In the genomic region with DNA sequence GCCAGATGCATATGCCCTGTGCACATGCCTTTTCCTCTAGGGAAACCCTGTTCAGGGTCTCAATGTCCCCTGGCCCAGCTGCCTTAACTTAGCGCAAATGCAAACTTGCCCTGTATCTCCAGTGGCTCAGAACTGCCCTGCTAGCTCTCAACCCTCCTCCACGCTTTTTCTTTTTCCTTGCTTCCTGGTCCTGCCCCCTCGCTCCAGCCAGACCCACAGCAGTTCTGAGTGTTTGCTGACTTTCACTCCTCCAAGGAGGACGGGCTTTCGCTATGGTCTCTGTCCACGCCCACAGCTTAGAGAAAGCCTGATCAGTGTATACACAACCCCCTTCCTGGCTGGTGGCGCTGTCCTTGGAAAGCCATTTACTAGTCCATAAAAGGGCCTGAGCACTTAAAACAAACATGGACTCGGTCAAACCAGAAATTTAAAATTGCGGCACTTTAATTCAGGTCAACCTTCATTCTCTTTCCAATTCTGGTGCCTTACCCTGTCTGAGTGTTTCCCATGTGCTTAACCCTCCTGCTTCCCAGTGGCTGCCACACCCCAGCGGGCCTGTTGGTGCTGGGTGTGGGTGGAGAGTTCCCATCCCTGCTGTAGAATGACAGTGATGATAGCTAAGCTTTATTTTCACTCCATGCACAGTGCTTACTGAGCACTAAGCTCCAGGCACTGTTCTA, we compare ENCODE assay signal across 1 cellular context.
TF ChIP-seq lines count a peak whose summit lies in the region.

No MANE protein-coding gene starts in this region.

TF ChIP-seq in K562, 482 proteins besides CTCF, POLR2A, EP300 and RAD21 (continued from another document and continues in another):
- TF ChIP-seq, protein P1, sequence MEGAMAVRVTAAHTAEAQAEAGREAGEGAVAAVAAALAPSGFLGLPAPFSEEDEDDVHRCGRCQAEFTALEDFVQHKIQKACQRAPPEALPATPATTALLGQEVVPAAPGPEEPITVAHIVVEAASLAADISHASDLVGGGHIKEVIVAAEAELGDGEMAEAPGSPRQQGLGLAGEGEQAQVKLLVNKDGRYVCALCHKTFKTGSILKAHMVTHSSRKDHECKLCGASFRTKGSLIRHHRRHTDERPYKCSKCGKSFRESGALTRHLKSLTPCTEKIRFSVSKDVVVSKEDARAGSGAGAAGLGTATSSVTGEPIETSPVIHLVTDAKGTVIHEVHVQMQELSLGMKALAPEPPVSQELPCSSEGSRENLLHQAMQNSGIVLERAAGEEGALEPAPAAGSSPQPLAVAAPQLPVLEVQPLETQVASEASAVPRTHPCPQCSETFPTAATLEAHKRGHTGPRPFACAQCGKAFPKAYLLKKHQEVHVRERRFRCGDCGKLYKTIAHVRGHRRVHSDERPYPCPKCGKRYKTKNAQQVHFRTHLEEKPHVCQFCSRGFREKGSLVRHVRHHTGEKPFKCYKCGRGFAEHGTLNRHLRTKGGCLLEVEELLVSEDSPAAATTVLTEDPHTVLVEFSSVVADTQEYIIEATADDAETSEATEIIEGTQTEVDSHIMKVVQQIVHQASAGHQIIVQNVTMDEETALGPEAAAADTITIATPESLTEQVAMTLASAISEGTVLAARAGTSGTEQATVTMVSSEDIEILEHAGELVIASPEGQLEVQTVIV (CRISPR knock-in tag; IDR thresholded peaks at IDR 0.05; ENCODE audit: borderline replicate concordance): no peak
- TF ChIP-seq, protein P2, sequence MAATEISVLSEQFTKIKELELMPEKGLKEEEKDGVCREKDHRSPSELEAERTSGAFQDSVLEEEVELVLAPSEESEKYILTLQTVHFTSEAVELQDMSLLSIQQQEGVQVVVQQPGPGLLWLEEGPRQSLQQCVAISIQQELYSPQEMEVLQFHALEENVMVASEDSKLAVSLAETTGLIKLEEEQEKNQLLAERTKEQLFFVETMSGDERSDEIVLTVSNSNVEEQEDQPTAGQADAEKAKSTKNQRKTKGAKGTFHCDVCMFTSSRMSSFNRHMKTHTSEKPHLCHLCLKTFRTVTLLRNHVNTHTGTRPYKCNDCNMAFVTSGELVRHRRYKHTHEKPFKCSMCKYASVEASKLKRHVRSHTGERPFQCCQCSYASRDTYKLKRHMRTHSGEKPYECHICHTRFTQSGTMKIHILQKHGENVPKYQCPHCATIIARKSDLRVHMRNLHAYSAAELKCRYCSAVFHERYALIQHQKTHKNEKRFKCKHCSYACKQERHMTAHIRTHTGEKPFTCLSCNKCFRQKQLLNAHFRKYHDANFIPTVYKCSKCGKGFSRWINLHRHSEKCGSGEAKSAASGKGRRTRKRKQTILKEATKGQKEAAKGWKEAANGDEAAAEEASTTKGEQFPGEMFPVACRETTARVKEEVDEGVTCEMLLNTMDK (IDR thresholded peaks at IDR 0.05; ENCODE audit: borderline replicate concordance, insufficient read depth, low read depth, low read length, poor library complexity, severe bottlenecking): no peak
- TF ChIP-seq LCOR (CRISPR knock-in tag; IDR thresholded peaks at IDR 0.05) (no peak), XRCC4 (IDR thresholded peaks at IDR 0.05; ENCODE audit: extremely low read depth, insufficient read depth, insufficient read length) (no peak), WHSC1 (IDR thresholded peaks at IDR 0.05; ENCODE audit: low read length) (no peak), ZC3H11A (IDR thresholded peaks at IDR 0.05; ENCODE audit: low read depth, low read length) (no peak), NBN (IDR thresholded peaks at IDR 0.05; ENCODE audit: low read depth) (peak; percentile 54; the same call in 1 of the 2 replicates), NR2C2 (CRISPR knock-in tag; IDR thresholded peaks at IDR 0.05) (no peak), NR2C2 (tag; IDR thresholded peaks at IDR 0.05) (no peak), ZNF282 (CRISPR knock-in tag; IDR thresholded peaks at IDR 0.05) (no peak), ZSCAN32 (CRISPR knock-in tag; IDR thresholded peaks at IDR 0.05) (no peak), CBX8 (IDR thresholded peaks at IDR 0.05; ENCODE audit: borderline replicate concordance, extremely low read depth, low read depth, low read length, poor library complexity, severe bottlenecking) (no peak), BRCA1 (IDR thresholded peaks at IDR 0.05) (no peak), BRCA1 (CRISPR knock-in tag; IDR thresholded peaks at IDR 0.05) (no peak), POLR2G (IDR thresholded peaks at IDR 0.05; ENCODE audit: low read depth, low read length) (no peak), ZFX (CRISPR knock-in tag; IDR thresholded peaks at IDR 0.05) (no peak), TBP (optimal IDR thresholded peaks at IDR 0.05; ENCODE audit: low read depth, low read length) (peak; percentile 64), FOXA3 (CRISPR knock-in tag; conservative IDR thresholded peaks at IDR 0.05 in 1 of 2, IDR thresholded peaks at IDR 0.05 in 1 of 2) (peak in 1 of 2 experiments; percentile 68; a peak in 1 of 4 replicates), TSC22D4 (tag; IDR thresholded peaks at IDR 0.05) (no peak), NCOA2 (IDR thresholded peaks at IDR 0.05; ENCODE audit: partially characterized antibody in 2 of 2) (no peak), ZBED1 (IDR thresholded peaks at IDR 0.05) (no peak)
- TF ChIP-seq, protein P3, sequence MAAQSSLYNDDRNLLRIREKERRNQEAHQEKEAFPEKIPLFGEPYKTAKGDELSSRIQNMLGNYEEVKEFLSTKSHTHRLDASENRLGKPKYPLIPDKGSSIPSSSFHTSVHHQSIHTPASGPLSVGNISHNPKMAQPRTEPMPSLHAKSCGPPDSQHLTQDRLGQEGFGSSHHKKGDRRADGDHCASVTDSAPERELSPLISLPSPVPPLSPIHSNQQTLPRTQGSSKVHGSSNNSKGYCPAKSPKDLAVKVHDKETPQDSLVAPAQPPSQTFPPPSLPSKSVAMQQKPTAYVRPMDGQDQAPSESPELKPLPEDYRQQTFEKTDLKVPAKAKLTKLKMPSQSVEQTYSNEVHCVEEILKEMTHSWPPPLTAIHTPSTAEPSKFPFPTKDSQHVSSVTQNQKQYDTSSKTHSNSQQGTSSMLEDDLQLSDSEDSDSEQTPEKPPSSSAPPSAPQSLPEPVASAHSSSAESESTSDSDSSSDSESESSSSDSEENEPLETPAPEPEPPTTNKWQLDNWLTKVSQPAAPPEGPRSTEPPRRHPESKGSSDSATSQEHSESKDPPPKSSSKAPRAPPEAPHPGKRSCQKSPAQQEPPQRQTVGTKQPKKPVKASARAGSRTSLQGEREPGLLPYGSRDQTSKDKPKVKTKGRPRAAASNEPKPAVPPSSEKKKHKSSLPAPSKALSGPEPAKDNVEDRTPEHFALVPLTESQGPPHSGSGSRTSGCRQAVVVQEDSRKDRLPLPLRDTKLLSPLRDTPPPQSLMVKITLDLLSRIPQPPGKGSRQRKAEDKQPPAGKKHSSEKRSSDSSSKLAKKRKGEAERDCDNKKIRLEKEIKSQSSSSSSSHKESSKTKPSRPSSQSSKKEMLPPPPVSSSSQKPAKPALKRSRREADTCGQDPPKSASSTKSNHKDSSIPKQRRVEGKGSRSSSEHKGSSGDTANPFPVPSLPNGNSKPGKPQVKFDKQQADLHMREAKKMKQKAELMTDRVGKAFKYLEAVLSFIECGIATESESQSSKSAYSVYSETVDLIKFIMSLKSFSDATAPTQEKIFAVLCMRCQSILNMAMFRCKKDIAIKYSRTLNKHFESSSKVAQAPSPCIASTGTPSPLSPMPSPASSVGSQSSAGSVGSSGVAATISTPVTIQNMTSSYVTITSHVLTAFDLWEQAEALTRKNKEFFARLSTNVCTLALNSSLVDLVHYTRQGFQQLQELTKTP (IDR thresholded peaks at IDR 0.05; ENCODE audit: low read depth in 1 of 2, partially characterized antibody in 2 of 2): peak in 1 of 2 experiments; percentile 20
- TF ChIP-seq, protein P4, sequence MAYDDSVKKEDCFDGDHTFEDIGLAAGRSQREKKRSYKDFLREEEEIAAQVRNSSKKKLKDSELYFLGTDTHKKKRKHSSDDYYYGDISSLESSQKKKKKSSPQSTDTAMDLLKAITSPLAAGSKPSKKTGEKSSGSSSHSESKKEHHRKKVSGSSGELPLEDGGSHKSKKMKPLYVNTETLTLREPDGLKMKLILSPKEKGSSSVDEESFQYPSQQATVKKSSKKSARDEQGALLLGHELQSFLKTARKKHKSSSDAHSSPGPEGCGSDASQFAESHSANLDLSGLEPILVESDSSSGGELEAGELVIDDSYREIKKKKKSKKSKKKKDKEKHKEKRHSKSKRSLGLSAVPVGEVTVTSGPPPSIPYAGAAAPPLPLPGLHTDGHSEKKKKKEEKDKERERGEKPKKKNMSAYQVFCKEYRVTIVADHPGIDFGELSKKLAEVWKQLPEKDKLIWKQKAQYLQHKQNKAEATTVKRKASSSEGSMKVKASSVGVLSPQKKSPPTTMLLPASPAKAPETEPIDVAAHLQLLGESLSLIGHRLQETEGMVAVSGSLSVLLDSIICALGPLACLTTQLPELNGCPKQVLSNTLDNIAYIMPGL (CRISPR knock-in tag; IDR thresholded peaks at IDR 0.05): no peak
- TF ChIP-seq, protein P5, sequence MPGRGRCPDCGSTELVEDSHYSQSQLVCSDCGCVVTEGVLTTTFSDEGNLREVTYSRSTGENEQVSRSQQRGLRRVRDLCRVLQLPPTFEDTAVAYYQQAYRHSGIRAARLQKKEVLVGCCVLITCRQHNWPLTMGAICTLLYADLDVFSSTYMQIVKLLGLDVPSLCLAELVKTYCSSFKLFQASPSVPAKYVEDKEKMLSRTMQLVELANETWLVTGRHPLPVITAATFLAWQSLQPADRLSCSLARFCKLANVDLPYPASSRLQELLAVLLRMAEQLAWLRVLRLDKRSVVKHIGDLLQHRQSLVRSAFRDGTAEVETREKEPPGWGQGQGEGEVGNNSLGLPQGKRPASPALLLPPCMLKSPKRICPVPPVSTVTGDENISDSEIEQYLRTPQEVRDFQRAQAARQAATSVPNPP (IDR thresholded peaks at IDR 0.05; ENCODE audit: borderline replicate concordance, insufficient read depth, insufficient read length): no peak
- TF ChIP-seq, protein P6, sequence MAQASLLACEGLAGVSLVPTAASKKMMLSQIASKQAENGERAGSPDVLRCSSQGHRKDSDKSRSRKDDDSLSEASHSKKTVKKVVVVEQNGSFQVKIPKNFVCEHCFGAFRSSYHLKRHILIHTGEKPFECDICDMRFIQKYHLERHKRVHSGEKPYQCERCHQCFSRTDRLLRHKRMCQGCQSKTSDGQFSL (CRISPR knock-in tag; IDR thresholded peaks at IDR 0.05): no peak
- TF ChIP-seq, protein P6 (tag; IDR thresholded peaks at IDR 0.05): no peak
- TF ChIP-seq, protein P7, sequence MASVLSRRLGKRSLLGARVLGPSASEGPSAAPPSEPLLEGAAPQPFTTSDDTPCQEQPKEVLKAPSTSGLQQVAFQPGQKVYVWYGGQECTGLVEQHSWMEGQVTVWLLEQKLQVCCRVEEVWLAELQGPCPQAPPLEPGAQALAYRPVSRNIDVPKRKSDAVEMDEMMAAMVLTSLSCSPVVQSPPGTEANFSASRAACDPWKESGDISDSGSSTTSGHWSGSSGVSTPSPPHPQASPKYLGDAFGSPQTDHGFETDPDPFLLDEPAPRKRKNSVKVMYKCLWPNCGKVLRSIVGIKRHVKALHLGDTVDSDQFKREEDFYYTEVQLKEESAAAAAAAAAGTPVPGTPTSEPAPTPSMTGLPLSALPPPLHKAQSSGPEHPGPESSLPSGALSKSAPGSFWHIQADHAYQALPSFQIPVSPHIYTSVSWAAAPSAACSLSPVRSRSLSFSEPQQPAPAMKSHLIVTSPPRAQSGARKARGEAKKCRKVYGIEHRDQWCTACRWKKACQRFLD (CRISPR knock-in tag; IDR thresholded peaks at IDR 0.05): peak; percentile 37; the same call in 1 of the 2 replicates
- TF ChIP-seq, protein P8, sequence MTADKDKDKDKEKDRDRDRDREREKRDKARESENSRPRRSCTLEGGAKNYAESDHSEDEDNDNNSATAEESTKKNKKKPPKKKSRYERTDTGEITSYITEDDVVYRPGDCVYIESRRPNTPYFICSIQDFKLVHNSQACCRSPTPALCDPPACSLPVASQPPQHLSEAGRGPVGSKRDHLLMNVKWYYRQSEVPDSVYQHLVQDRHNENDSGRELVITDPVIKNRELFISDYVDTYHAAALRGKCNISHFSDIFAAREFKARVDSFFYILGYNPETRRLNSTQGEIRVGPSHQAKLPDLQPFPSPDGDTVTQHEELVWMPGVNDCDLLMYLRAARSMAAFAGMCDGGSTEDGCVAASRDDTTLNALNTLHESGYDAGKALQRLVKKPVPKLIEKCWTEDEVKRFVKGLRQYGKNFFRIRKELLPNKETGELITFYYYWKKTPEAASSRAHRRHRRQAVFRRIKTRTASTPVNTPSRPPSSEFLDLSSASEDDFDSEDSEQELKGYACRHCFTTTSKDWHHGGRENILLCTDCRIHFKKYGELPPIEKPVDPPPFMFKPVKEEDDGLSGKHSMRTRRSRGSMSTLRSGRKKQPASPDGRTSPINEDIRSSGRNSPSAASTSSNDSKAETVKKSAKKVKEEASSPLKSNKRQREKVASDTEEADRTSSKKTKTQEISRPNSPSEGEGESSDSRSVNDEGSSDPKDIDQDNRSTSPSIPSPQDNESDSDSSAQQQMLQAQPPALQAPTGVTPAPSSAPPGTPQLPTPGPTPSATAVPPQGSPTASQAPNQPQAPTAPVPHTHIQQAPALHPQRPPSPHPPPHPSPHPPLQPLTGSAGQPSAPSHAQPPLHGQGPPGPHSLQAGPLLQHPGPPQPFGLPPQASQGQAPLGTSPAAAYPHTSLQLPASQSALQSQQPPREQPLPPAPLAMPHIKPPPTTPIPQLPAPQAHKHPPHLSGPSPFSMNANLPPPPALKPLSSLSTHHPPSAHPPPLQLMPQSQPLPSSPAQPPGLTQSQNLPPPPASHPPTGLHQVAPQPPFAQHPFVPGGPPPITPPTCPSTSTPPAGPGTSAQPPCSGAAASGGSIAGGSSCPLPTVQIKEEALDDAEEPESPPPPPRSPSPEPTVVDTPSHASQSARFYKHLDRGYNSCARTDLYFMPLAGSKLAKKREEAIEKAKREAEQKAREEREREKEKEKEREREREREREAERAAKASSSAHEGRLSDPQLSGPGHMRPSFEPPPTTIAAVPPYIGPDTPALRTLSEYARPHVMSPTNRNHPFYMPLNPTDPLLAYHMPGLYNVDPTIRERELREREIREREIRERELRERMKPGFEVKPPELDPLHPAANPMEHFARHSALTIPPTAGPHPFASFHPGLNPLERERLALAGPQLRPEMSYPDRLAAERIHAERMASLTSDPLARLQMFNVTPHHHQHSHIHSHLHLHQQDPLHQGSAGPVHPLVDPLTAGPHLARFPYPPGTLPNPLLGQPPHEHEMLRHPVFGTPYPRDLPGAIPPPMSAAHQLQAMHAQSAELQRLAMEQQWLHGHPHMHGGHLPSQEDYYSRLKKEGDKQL (CRISPR knock-in tag; IDR thresholded peaks at IDR 0.05; ENCODE audit: borderline replicate concordance): no peak
- TF ChIP-seq, protein P9, sequence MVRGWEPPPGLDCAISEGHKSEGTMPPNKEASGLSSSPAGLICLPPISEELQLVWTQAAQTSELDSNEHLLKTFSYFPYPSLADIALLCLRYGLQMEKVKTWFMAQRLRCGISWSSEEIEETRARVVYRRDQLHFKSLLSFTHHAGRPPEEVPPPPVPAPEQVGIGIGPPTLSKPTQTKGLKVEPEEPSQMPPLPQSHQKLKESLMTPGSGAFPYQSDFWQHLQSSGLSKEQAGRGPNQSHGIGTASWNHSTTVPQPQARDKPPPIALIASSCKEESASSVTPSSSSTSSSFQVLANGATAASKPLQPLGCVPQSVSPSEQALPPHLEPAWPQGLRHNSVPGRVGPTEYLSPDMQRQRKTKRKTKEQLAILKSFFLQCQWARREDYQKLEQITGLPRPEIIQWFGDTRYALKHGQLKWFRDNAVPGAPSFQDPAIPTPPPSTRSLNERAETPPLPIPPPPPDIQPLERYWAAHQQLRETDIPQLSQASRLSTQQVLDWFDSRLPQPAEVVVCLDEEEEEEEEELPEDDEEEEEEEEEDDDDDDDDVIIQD (CRISPR knock-in tag; IDR thresholded peaks at IDR 0.05): no peak
- TF ChIP-seq, protein P10, sequence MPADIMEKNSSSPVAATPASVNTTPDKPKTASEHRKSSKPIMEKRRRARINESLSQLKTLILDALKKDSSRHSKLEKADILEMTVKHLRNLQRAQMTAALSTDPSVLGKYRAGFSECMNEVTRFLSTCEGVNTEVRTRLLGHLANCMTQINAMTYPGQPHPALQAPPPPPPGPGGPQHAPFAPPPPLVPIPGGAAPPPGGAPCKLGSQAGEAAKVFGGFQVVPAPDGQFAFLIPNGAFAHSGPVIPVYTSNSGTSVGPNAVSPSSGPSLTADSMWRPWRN (IDR thresholded peaks at IDR 0.05; ENCODE audit: low read depth): no peak; the same call in 1 of the 2 replicates
